In genomic region chr6:26340066-26340465, GRCh38 we compare ENCODE assay signal across 34 cellular contexts.
"Had no signal": no experiment of that assay in that cellular context is flagged by ENCODE, and none has a peak within 500 bp of the region (broad histone marks: within the 10 kb centered on the region; RNA-seq: fewer than 3 reads in every experiment).

No MANE protein-coding gene starts in this region.

- H3K9me3 ChIP-seq: ascending aorta, colonic mucosa, MG63 had no signal

- H3K36me3 ChIP-seq: ascending aorta, cardiac muscle cell, colonic mucosa, MG63, WERI-Rb-1 had no signal

- H3K4me1 ChIP-seq: colonic mucosa had no signal

- ATAC-seq: activated CD8-positive, alpha-beta memory T cell treated with anti-CD3 and anti-CD28 coated beads, Interleukin-2, amount 10 ng/mL, durations not matched to agents 7 days and 5 days; Right ventricle myocardium inferior had no signal

- FAIRE-seq: RCC 7860 had no signal

- H3K4me2 ChIP-seq: PC-9 had no signal

- H3K4me3 ChIP-seq: ascending aorta, cardiac muscle cell, colonic mucosa, MG63, PC-9 had no signal

- H2AFZ ChIP-seq: PC-9 had no signal

- H3K27ac ChIP-seq: ascending aorta, cardiac muscle cell, colonic mucosa, PC-9, RWPE1, WERI-Rb-1 had no signal

- H3K27me3 ChIP-seq: ascending aorta, colonic mucosa, MG63 had no signal

- DNase-seq: activated CD4-positive, alpha-beta memory T cell treated with anti-CD3 and anti-CD28 coated beads, Interleukin-2, amount 10 ng/mL, durations not matched to agents 7 days and 5 days; activated CD4-positive, alpha-beta T cell treated with anti-CD3 and anti-CD28 coated beads for 1 hour; activated CD4-positive, alpha-beta T cell treated with anti-CD3 and anti-CD28 coated beads for 48 hours; activated CD4-positive, CD25-positive, alpha-beta regulatory T cell; activated CD8-positive, alpha-beta memory T cell treated with anti-CD3 and anti-CD28 coated beads for 24 hours; activated CD8-positive, alpha-beta memory T cell treated with anti-CD3 and anti-CD28 coated beads, Interleukin-2, amount 10 ng/mL, durations not matched to agents 7 days and 5 days; activated CD8-positive, alpha-beta memory T cell treated with anti-CD3 and anti-CD28 coated beads, Interleukin-2, amount 50 U/mL, for 48 hours; activated effector memory CD4-positive, alpha-beta T cell treated with anti-CD3 and anti-CD28 coated beads, Interleukin-2, amount 50 U/mL, for 16 hours; activated naive CD4-positive, alpha-beta T cell treated with Interleukin-2 at 50 U/mL for 16 hours; activated naive CD8-positive, alpha-beta T cell treated with anti-CD3 and anti-CD28 coated beads, Interleukin-2, amount 10 ng/mL, durations not matched to agents 7 days and 5 days; activated T-cell treated with anti-CD3 and anti-CD28 coated beads, Interleukin-2, amount 50 U/mL, for 48 hours; amygdala; colonic mucosa; Karpas-422; MG63; MV-4-11; NCI-H1092; NCI-H1417; NCI-H146; NCI-H187; NCI-H2029 treated with DMSO at 0.1 percent for 48 hours; NCI-H2107; NCI-H226; NCI-H524 treated with DMSO at 0.1 percent for 48 hours; NK-92 treated with Interleukin-12 subunit alpha and Interleukin-12 subunit beta, amount 100 ng/mL, for 24 hours; PC-9; SIG-M5; T1000; WERI-Rb-1 had no signal
